In the genomic region with DNA sequence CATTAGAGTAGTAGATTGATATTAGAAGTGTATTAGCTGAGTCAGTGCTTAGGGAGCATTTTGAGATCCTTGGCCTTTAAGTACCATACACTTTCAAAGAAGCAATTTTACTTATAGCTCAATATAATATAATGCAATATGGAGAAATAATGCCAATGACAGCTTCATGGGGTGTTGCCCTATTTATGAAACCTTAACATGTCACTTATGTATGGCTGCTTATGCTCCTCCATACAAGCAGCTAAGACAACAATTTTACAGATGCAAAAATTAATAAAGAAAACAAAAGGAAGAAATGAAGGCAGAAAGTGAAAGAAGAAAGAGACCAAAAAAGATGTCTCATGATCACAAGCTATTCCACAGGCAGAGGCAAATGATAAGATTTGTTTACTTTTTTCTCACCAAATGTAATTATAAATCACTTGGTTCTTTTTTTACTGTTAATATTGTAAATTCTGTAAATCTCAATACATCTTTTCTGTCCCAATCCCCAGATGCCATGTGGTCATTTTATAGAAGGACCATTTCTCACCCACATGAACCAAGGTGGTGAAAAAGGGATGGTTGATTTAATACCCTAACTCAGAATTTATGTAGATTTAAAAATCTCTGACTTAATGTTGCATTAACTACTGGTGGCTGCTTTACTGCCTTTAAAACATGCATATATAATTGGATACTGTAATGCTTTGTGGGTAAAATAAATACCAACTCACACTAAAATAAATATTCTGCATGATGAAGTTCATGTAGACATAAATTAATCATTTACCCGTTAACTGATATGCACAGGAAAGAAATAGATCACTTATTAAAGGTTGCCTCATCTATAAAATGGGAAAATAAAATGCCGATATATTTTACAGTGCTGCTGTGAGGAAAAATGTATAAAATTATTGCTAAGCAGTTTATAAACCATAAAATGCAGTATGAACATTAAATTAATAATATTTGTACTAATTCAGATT, we compare ENCODE assay signal across 1 cellular context.
TF ChIP-seq lines count a peak whose summit lies in the region.

No MANE protein-coding gene starts in this region.

TF ChIP-seq in K562, 482 proteins besides CTCF, POLR2A, EP300 and RAD21 (continues in another document):
- TF ChIP-seq, protein P1, sequence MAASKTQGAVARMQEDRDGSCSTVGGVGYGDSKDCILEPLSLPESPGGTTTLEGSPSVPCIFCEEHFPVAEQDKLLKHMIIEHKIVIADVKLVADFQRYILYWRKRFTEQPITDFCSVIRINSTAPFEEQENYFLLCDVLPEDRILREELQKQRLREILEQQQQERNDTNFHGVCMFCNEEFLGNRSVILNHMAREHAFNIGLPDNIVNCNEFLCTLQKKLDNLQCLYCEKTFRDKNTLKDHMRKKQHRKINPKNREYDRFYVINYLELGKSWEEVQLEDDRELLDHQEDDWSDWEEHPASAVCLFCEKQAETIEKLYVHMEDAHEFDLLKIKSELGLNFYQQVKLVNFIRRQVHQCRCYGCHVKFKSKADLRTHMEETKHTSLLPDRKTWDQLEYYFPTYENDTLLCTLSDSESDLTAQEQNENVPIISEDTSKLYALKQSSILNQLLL (CRISPR knock-in tag; IDR thresholded peaks at IDR 0.05; ENCODE audit: borderline replicate concordance), result no peak
- no peak for TF ChIP-seq MEF2A (IDR thresholded peaks at IDR 0.05; ENCODE audit: control insufficient read depth, low read depth, low read length)
- TF ChIP-seq MAFF (IDR thresholded peaks at IDR 0.05; ENCODE audit: low read length), result no peak
- TF ChIP-seq ILK (tag; IDR thresholded peaks at IDR 0.05; ENCODE audit: borderline replicate concordance, low read depth), result no peak
- no peak for TF ChIP-seq OTX1 (CRISPR knock-in tag; IDR thresholded peaks at IDR 0.05)
- no peak for TF ChIP-seq ZKSCAN8 (CRISPR knock-in tag; IDR thresholded peaks at IDR 0.05)
- no peak for TF ChIP-seq ZNF766 (CRISPR knock-in tag; conservative IDR thresholded peaks at IDR 0.05)
- no peak for TF ChIP-seq ZNF644 (tag; IDR thresholded peaks at IDR 0.05; ENCODE audit: low read depth)
- no peak for TF ChIP-seq PCBP1 (IDR thresholded peaks at IDR 0.05; ENCODE audit: low read depth, low read length, poor library complexity, severe bottlenecking)
- 0 out of 2 replicates have a peak, but pooled peaks have one; percentile 18 for TF ChIP-seq SMARCA4 (IDR thresholded peaks at IDR 0.05)
- no peak for TF ChIP-seq ZNF140 (CRISPR knock-in tag; IDR thresholded peaks at IDR 0.05)
- peak; percentile 38; the same call in 1 of the 2 replicates for TF ChIP-seq ARID1B (IDR thresholded peaks at IDR 0.05)
- TF ChIP-seq, protein P2, sequence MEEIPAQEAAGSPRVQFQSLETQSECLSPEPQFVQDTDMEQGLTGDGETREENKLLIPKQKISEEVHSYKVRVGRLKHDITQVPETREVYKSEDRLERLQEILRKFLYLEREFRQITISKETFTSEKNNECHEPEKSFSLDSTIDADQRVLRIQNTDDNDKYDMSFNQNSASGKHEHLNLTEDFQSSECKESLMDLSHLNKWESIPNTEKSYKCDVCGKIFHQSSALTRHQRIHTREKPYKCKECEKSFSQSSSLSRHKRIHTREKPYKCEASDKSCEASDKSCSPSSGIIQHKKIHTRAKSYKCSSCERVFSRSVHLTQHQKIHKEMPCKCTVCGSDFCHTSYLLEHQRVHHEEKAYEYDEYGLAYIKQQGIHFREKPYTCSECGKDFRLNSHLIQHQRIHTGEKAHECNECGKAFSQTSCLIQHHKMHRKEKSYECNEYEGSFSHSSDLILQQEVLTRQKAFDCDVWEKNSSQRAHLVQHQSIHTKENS (CRISPR knock-in tag; IDR thresholded peaks at IDR 0.05), result no peak
- TF ChIP-seq ASH1L (IDR thresholded peaks at IDR 0.05; ENCODE audit: borderline replicate concordance, low read depth, partially characterized antibody), result no peak
- TF ChIP-seq ATF1 (CRISPR knock-in tag; IDR thresholded peaks at IDR 0.05), result no peak
- TF ChIP-seq ATF1 (tag; IDR thresholded peaks at IDR 0.05), result no peak
- peak; percentile 49; the same call in 1 of the 2 replicates for TF ChIP-seq NFRKB (IDR thresholded peaks at IDR 0.05; ENCODE audit: low read depth)
- TF ChIP-seq ZNF589 (CRISPR knock-in tag; IDR thresholded peaks at IDR 0.05; ENCODE audit: low read depth), result no peak
- no peak for TF ChIP-seq ZNF224 (CRISPR knock-in tag; IDR thresholded peaks at IDR 0.05)
- TF ChIP-seq, protein P3, sequence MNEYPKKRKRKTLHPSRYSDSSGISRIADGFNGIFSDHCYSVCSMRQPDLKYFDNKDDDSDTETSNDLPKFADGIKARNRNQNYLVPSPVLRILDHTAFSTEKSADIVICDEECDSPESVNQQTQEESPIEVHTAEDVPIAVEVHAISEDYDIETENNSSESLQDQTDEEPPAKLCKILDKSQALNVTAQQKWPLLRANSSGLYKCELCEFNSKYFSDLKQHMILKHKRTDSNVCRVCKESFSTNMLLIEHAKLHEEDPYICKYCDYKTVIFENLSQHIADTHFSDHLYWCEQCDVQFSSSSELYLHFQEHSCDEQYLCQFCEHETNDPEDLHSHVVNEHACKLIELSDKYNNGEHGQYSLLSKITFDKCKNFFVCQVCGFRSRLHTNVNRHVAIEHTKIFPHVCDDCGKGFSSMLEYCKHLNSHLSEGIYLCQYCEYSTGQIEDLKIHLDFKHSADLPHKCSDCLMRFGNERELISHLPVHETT (CRISPR knock-in tag; conservative IDR thresholded peaks at IDR 0.05 in 1 of 2, IDR thresholded peaks at IDR 0.05 in 1 of 2), result no peak
- no peak; the same call in 1 of the 2 replicates for TF ChIP-seq BACH1 (tag; IDR thresholded peaks at IDR 0.05)
- no peak for TF ChIP-seq PTBP1 (IDR thresholded peaks at IDR 0.05; ENCODE audit: low read depth, low read length)
- TF ChIP-seq PTRF (tag; IDR thresholded peaks at IDR 0.05), result peak; percentile 42; the same call in 1 of the 2 replicates
- no peak for TF ChIP-seq NR1H2 (CRISPR knock-in tag; IDR thresholded peaks at IDR 0.05)
- TF ChIP-seq, protein P4, sequence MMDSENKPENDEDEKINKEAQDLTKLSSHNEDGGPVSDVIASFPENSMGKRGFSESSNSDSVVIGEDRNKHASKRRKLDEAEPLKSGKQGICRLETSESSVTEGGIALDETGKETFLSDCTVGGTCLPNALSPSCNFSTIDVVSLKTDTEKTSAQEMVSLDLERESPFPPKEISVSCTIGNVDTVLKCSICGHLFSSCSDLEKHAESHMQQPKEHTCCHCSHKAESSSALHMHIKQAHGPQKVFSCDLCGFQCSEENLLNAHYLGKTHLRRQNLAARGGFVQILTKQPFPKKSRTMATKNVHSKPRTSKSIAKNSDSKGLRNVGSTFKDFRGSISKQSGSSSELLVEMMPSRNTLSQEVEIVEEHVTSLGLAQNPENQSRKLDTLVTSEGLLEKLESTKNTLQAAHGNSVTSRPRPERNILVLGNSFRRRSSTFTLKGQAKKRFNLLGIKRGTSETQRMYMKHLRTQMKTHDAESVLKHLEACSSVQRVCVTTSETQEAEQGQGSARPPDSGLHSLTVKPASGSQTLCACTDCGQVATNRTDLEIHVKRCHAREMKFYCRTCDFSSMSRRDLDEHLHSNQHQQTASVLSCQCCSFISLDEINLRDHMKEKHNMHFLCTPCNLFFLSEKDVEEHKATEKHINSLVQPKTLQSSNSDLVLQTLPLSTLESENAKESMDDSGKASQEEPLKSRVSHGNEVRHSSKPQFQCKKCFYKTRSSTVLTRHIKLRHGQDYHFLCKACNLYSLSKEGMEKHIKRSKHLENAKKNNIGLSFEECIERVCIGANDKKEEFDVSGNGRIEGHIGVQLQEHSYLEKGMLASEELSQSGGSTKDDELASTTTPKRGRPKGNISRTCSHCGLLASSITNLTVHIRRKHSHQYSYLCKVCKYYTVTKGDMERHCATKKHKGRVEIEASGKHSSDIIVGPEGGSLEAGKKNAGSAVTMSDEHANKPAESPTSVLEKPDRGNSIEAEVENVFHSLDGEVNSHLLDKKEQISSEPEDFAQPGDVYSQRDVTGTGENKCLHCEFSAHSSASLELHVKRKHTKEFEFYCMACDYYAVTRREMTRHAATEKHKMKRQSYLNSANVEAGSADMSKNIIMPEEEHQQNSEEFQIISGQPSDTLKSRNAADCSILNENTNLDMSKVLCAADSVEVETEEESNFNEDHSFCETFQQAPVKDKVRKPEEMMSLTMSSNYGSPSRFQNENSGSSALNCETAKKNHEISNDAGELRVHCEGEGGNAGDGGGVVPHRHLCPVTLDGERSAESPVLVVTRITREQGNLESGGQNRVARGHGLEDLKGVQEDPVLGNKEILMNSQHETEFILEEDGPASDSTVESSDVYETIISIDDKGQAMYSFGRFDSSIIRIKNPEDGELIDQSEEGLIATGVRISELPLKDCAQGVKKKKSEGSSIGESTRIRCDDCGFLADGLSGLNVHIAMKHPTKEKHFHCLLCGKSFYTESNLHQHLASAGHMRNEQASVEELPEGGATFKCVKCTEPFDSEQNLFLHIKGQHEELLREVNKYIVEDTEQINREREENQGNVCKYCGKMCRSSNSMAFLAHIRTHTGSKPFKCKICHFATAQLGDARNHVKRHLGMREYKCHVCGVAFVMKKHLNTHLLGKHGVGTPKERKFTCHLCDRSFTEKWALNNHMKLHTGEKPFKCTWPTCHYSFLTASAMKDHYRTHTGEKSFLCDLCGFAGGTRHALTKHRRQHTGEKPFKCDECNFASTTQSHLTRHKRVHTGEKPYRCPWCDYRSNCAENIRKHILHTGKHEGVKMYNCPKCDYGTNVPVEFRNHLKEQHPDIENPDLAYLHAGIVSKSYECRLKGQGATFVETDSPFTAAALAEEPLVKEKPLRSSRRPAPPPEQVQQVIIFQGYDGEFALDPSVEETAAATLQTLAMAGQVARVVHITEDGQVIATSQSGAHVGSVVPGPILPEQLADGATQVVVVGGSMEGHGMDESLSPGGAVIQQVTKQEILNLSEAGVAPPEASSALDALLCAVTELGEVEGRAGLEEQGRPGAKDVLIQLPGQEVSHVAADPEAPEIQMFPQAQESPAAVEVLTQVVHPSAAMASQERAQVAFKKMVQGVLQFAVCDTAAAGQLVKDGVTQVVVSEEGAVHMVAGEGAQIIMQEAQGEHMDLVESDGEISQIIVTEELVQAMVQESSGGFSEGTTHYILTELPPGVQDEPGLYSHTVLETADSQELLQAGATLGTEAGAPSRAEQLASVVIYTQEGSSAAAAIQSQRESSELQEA (IDR thresholded peaks at IDR 0.05; ENCODE audit: low read depth), result no peak
- TF ChIP-seq EP400 (IDR thresholded peaks at IDR 0.05), result peak; percentile 11; the same call in 1 of the 2 replicates
- TF ChIP-seq, protein P5, sequence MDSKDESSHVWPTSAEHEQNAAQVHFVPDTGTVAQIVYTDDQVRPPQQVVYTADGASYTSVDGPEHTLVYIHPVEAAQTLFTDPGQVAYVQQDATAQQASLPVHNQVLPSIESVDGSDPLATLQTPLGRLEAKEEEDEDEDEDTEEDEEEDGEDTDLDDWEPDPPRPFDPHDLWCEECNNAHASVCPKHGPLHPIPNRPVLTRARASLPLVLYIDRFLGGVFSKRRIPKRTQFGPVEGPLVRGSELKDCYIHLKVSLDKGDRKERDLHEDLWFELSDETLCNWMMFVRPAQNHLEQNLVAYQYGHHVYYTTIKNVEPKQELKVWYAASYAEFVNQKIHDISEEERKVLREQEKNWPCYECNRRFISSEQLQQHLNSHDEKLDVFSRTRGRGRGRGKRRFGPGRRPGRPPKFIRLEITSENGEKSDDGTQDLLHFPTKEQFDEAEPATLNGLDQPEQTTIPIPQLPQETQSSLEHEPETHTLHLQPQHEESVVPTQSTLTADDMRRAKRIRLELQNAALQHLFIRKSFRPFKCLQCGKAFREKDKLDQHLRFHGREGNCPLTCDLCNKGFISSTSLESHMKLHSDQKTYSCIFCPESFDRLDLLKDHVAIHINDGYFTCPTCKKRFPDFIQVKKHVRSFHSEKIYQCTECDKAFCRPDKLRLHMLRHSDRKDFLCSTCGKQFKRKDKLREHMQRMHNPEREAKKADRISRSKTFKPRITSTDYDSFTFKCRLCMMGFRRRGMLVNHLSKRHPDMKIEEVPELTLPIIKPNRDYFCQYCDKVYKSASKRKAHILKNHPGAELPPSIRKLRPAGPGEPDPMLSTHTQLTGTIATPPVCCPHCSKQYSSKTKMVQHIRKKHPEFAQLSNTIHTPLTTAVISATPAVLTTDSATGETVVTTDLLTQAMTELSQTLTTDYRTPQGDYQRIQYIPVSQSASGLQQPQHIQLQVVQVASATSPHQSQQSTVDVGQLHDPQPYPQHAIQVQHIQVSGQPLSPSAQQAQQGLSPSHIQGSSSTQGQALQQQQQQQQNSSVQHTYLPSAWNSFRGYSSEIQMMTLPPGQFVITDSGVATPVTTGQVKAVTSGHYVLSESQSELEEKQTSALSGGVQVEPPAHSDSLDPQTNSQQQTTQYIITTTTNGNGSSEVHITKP (IDR thresholded peaks at IDR 0.05; ENCODE audit: partially characterized antibody), result no peak
- no peak for TF ChIP-seq SP1 (CRISPR knock-in tag; IDR thresholded peaks at IDR 0.05)
- TF ChIP-seq, protein P6, sequence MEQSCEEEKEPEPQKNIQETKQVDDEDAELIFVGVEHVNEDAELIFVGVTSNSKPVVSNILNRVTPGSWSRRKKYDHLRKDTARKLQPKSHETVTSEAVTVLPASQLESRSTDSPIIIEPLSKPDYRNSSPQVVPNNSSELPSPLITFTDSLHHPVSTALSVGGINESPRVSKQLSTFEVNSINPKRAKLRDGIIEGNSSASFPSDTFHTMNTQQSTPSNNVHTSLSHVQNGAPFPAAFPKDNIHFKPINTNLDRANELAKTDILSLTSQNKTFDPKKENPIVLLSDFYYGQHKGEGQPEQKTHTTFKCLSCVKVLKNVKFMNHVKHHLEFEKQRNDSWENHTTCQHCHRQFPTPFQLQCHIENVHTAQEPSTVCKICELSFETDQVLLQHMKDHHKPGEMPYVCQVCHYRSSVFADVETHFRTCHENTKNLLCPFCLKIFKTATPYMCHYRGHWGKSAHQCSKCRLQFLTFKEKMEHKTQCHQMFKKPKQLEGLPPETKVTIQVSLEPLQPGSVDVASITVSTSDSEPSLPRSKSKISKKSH (CRISPR knock-in tag; IDR thresholded peaks at IDR 0.05), result no peak
- no peak for TF ChIP-seq SRSF9 (IDR thresholded peaks at IDR 0.05; ENCODE audit: borderline replicate concordance, low read depth, low read length)
- no peak for TF ChIP-seq ZNF717 (CRISPR knock-in tag; IDR thresholded peaks at IDR 0.05)
- no peak for TF ChIP-seq FOS (IDR thresholded peaks at IDR 0.05; ENCODE audit: extremely low read depth, insufficient read length)
- peak; percentile 32 for TF ChIP-seq CCNT2 (IDR thresholded peaks at IDR 0.05; ENCODE audit: borderline replicate concordance, extremely low read depth, insufficient read length, low read depth, low read length)
- TF ChIP-seq ESRRA (IDR thresholded peaks at IDR 0.05; ENCODE audit: borderline replicate concordance, low read depth), result no peak
- TF ChIP-seq ZNF77 (CRISPR knock-in tag; IDR thresholded peaks at IDR 0.05), result no peak
- TF ChIP-seq ZKSCAN1 (IDR thresholded peaks at IDR 0.05; ENCODE audit: low read depth, low read length), result no peak
- no peak for TF ChIP-seq ARNT (IDR thresholded peaks at IDR 0.05)
- no peak for TF ChIP-seq ZNF780A (CRISPR knock-in tag; IDR thresholded peaks at IDR 0.05)
- TF ChIP-seq RBM14 (IDR thresholded peaks at IDR 0.05; ENCODE audit: borderline replicate concordance, insufficient read depth, low read depth, low read length), result no peak
- TF ChIP-seq, protein P7, sequence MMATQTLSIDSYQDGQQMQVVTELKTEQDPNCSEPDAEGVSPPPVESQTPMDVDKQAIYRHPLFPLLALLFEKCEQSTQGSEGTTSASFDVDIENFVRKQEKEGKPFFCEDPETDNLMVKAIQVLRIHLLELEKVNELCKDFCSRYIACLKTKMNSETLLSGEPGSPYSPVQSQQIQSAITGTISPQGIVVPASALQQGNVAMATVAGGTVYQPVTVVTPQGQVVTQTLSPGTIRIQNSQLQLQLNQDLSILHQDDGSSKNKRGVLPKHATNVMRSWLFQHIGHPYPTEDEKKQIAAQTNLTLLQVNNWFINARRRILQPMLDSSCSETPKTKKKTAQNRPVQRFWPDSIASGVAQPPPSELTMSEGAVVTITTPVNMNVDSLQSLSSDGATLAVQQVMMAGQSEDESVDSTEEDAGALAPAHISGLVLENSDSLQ (IDR thresholded peaks at IDR 0.05), result no peak
- TF ChIP-seq SMARCC2 (IDR thresholded peaks at IDR 0.05; ENCODE audit: low read depth), result no peak
- TF ChIP-seq PHF20 (IDR thresholded peaks at IDR 0.05; ENCODE audit: partially characterized antibody), result no peak
